ENCODE assay signal across 16 cellular contexts in genomic region chr4:105246712-105247111, GRCh38.
A peak's percentile ranks its signal among the peaks of the same experiment; 100 is the strongest.
DNase-seq lines count a peak whose midpoint lies in the region; ATAC-seq and TF ChIP-seq lines count a peak whose summit lies in the region.
"Had no signal": no experiment of that assay in that cellular context is flagged by ENCODE, and none has a peak within 500 bp of the region (broad histone marks: within the 10 kb centered on the region; RNA-seq: fewer than 3 reads in every experiment).

No MANE protein-coding gene starts in this region.

- no peak overlapping the region for H4K8ac ChIP-seq in mesenchymal stem cell (ENCODE audit: low read length)

- 100% methylated on average over 1 of the region's 1 CpG for WGBS in mesenchymal stem cell
- 75 to 96% methylated on average over 1 of the region's 1 CpG for WGBS in sigmoid colon, 2 donors

- no peaks in the 10 kb centered on the region for H3K79me2 ChIP-seq in ACC112 (ENCODE audit: control insufficient read depth, insufficient read depth, low read length, unreplicated experiment)

- no peak overlapping the region for H3K4me2 ChIP-seq in mesenchymal stem cell (ENCODE audit: low read length, poor library complexity, severe bottlenecking)

- peaks cover 4% of the 10 kb centered on the region for H3K79me1 ChIP-seq in mesenchymal stem cell (replicated peaks; ENCODE audit: low read length, poor library complexity, severe bottlenecking)

- TF ChIP-seq POLR2A in sigmoid colon (IDR thresholded peaks at IDR 0.05): no peak

- peaks cover 5% of the 10 kb centered on the region for H3K4me1 ChIP-seq in ACC112 (ENCODE audit: control insufficient read depth, insufficient read depth, low read length, unreplicated experiment)
- peaks cover 3% of the 10 kb centered on the region for H3K4me1 ChIP-seq in mesenchymal stem cell (ENCODE audit: control insufficient read depth, insufficient read depth, low read depth, low read length)
- peaks cover 0 to 3% (median 0%) of the 10 kb centered on the region in 4 donors for H3K4me1 ChIP-seq in sigmoid colon
- H3K4me1 ChIP-seq: BE2C had no signal

- H4K91ac ChIP-seq in mesenchymal stem cell (ENCODE audit: low read length): no peak overlapping the region

- no peak overlapping the region for H3K4me3 ChIP-seq in ACC112 (ENCODE audit: low read depth, low read length)
- H3K4me3 ChIP-seq in cardiac fibroblast (replicated peaks in 1 of 2; ENCODE audit: low read depth in 2 of 2, low read length in 2 of 2): no peak overlapping the region
- H3K4me3 ChIP-seq in mesenchymal stem cell (ENCODE audit: insufficient read depth in 1 of 2, low read depth in 1 of 2, low read length in 2 of 2): no peak overlapping the region
- no peak overlapping the region for H3K4me3 ChIP-seq in sigmoid colon
- H3K4me3 ChIP-seq: lung had no signal

- no peaks in the 10 kb centered on the region for H3K27me3 ChIP-seq in ACC112 (ENCODE audit: insufficient read depth, low read length)
- H3K27me3 ChIP-seq in mesenchymal stem cell (ENCODE audit: control insufficient read depth in 1 of 2, insufficient read depth in 1 of 2, low read length in 2 of 2): no peaks in the 10 kb centered on the region
- no peaks in the 10 kb centered on the region for H3K27me3 ChIP-seq in sigmoid colon
- H3K27me3 ChIP-seq: BE2C had no signal

- intact Hi-C loops in sigmoid colon (cut with DNase I): loop anchor here (5.0 kb wide), 1 partner anchor 99 kb away; the partner anchor contains the start of gene TET2

- H2AFZ ChIP-seq in ACC112 (ENCODE audit: low read length, unreplicated experiment) (no peak overlapping the region), mesenchymal stem cell (ENCODE audit: low read depth, low read length) (no peak overlapping the region)

- peak overlapping the region; percentile 47 for H3K9ac ChIP-seq in mesenchymal stem cell (ENCODE audit: low read length)

- H3K4ac ChIP-seq in mesenchymal stem cell (ENCODE audit: low read depth in 1 of 2, low read length in 2 of 2): no peak overlapping the region

- no peak for TF ChIP-seq EP300 in sigmoid colon (IDR thresholded peaks at IDR 0.05)

- no peak overlapping the region for H2AK5ac ChIP-seq in mesenchymal stem cell (ENCODE audit: low read length, severe bottlenecking)

- TF ChIP-seq CTCF in cardiac fibroblast (IDR thresholded peaks at IDR 0.05; ENCODE audit: low read depth, low read length): no peak
- TF ChIP-seq CTCF in sigmoid colon (IDR thresholded peaks at IDR 0.05): no peak

- peak overlapping the region; percentile 18; the same call in 1 of the 2 replicates for H3K27ac ChIP-seq in ACC112 (ENCODE audit: low read depth, low read length)
- no peak overlapping the region for H3K27ac ChIP-seq in mesenchymal stem cell (ENCODE audit: low read length, poor library complexity, severe bottlenecking)
- no peak overlapping the region for H3K27ac ChIP-seq in sigmoid colon

- H3K18ac ChIP-seq in mesenchymal stem cell (ENCODE audit: low read depth in 1 of 2, low read length in 2 of 2): no peak overlapping the region

- no peaks in the 10 kb centered on the region for H3K9me3 ChIP-seq in mesenchymal stem cell (ENCODE audit: control insufficient read depth, low read length)
- no peaks in the 10 kb centered on the region for H3K9me3 ChIP-seq in sigmoid colon
- H3K9me3 ChIP-seq: BE2C had no signal

- peak; percentile 33 for DNase-seq in HS-5 (ENCODE audit: low read depth)
- peak; percentile 82 to 86 for DNase-seq in cardiac fibroblast (ENCODE audit: low read depth in 2 of 2)
- DNase-seq in mesenchymal stem cell: peak; percentile 4
- DNase-seq in NCI-H82 (lab: John Stamatoyannopoulos, UW): no peak
- DNase-seq in sigmoid colon: no peak
- DNase-seq: activated T-cell treated with anti-CD3 and anti-CD28 coated beads, Interleukin-2, amount 50 U/mL, for 48 hours; BE2C; DND-41; hypothalamus; OCI-M1; T-cell; trophoblast cell had no signal

- H2BK5ac ChIP-seq in mesenchymal stem cell (ENCODE audit: low read depth, low read length, poor library complexity, severe bottlenecking): no peak overlapping the region

- H2BK120ac ChIP-seq in mesenchymal stem cell (ENCODE audit: low read depth, low read length): no peak overlapping the region

- ATAC-seq in HG02759 (IDR thresholded peaks at IDR 0.05; ENCODE audit: unreplicated experiment): no peak
- no peak for ATAC-seq in GM21381 (IDR thresholded peaks at IDR 0.05; ENCODE audit: unreplicated experiment)
- ATAC-seq: T-cell had no signal

- no peak overlapping the region for H3K14ac ChIP-seq in mesenchymal stem cell (ENCODE audit: low read length in 2 of 2)

- H2BK15ac ChIP-seq in mesenchymal stem cell (ENCODE audit: low read depth, poor library complexity, severe bottlenecking): no peak overlapping the region

- H3K36me3 ChIP-seq in ACC112 (ENCODE audit: insufficient read depth, low read length) (peaks cover 2% of the 10 kb centered on the region; the same call in 1 of the 2 replicates), mesenchymal stem cell (ENCODE audit: control insufficient read depth in 1 of 2, insufficient read depth in 2 of 2, low read depth in 1 of 2, low read length in 2 of 2) (peaks cover 7 to 11% of the 10 kb centered on the region in 2 experiments), sigmoid colon (peaks cover 0 to 17% (median 0%) of the 10 kb centered on the region in 4 donors)

- no peak overlapping the region for H2BK12ac ChIP-seq in mesenchymal stem cell (ENCODE audit: low read length in 2 of 2)

- no peak overlapping the region for H3K23ac ChIP-seq in mesenchymal stem cell (ENCODE audit: low read length in 2 of 2)

Comparison
In these comparisons a context has a peak if more than half of its experiments do, and no peak if none do; other contexts are left out.
1. DNase-seq: peak in HS-5 (single experiment), cardiac fibroblast (2 of 2) and mesenchymal stem cell (single experiment); none in NCI-H82 (single experiment) and sigmoid colon (single experiment).